In the genomic region with DNA sequence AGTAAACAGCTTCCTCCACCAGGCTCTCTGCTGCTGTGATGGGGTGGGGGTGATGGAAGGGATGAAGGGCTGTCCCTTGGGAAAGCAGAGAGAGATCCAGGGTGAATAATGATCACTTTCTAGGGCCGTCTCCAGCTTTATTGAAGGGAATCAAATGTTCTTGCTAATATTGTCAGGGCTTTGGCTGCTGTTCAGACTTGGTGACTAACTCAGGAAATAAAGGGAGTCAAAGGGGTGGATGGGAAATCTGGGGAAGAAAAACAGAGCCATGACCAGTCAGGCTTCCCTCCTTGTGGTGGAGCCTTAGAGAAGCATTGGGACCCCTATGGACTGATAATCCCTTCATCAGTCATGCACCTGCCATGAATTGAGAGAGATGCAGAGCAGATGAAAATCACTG, we compare ENCODE assay signal across 19 cellular contexts.
DNase-seq lines count a peak whose midpoint lies in the region; ATAC-seq lines count a peak whose summit lies in the region.
"Had no signal": no experiment of that assay in that cellular context is flagged by ENCODE, and none has a peak within 500 bp of the region (broad histone marks: within the 10 kb centered on the region; RNA-seq: fewer than 3 reads in every experiment).

No MANE protein-coding gene starts in this region.

- no peak for ATAC-seq in central memory CD8-positive, alpha-beta T cell (replicated peaks; ENCODE audit: extremely low read depth, poor library complexity, severe bottlenecking)
- ATAC-seq in GM19397 (IDR thresholded peaks at IDR 0.05; ENCODE audit: unreplicated experiment), result no peak
- ATAC-seq: Panc1; psoas muscle; stimulated activated memory B cell treated with anti-CD40 and anti-IgM and Interleukin-4, amounts not matched to agents 10 μg/mL and 1 μg/mL and 100 μg/mL, for 72 hours had no signal

- DNase-seq in Ammon's horn (ENCODE audit: low spot score) (peak; percentile 68), M059J (ENCODE audit: low read depth) (peak; percentile 61), medulla oblongata (ENCODE audit: extremely low spot score) (peak; percentile 56), HK-2 (ENCODE audit: unreplicated experiment) (no peak), DMS 273 (lab: John Stamatoyannopoulos, UW; ENCODE audit: unreplicated experiment) (no peak), germinal center (ENCODE audit: low spot score) (no peak)
- DNase-seq in central memory CD8-positive, alpha-beta T cell (ENCODE audit: low spot score in 2 of 2), result no peak
- DNase-seq: activated CD4-positive, alpha-beta memory T cell treated with anti-CD3 and anti-CD28 coated beads for 36 hours; activated effector memory CD4-positive, alpha-beta T cell treated with Interleukin-2 at 50 U/mL for 16 hours; central memory CD4-positive, alpha-beta T cell; MM.1S; NCI-H2171 treated with DMSO at 0.1 percent for 48 hours; psoas muscle; stimulated activated CD4-positive, alpha-beta T cell treated with anti-CD3 and anti-CD28 coated beads, Interleukin-4, amount 100 ng/mL, for 24 hours; T-helper 2 cell; uterus had no signal

- H3K9me3 Mint-ChIP-seq in central memory CD8-positive, alpha-beta T cell, result no peaks in the 10 kb centered on the region
- H3K9me3 Mint-ChIP-seq: activated CD4-positive, alpha-beta memory T cell treated with anti-CD3 and anti-CD28 coated beads for 36 hours had no signal

- no peak overlapping the region for H3K4me3 Mint-ChIP-seq in central memory CD8-positive, alpha-beta T cell
- H3K4me3 Mint-ChIP-seq: activated CD4-positive, alpha-beta memory T cell treated with anti-CD3 and anti-CD28 coated beads for 36 hours; stimulated activated memory B cell treated with anti-CD40 and anti-IgM and Interleukin-4, amounts not matched to agents 10 μg/mL and 1 μg/mL and 100 μg/mL, for 72 hours had no signal

- no peaks in the 10 kb centered on the region for H3K4me1 Mint-ChIP-seq in central memory CD8-positive, alpha-beta T cell
- H3K4me1 Mint-ChIP-seq: stimulated activated memory B cell treated with anti-CD40 and anti-IgM and Interleukin-4, amounts not matched to agents 10 μg/mL and 1 μg/mL and 100 μg/mL, for 72 hours had no signal

- H3K36me3 Mint-ChIP-seq in central memory CD8-positive, alpha-beta T cell (ENCODE audit: insufficient read depth), result no peaks in the 10 kb centered on the region
- H3K36me3 Mint-ChIP-seq: activated CD4-positive, alpha-beta memory T cell treated with anti-CD3 and anti-CD28 coated beads for 36 hours; stimulated activated memory B cell treated with anti-CD40 and anti-IgM and Interleukin-4, amounts not matched to agents 10 μg/mL and 1 μg/mL and 100 μg/mL, for 72 hours had no signal

- peak overlapping the region; percentile 6 for H3K27ac Mint-ChIP-seq in central memory CD8-positive, alpha-beta T cell (ENCODE audit: low read depth)
- H3K27ac Mint-ChIP-seq: activated CD4-positive, alpha-beta memory T cell treated with anti-CD3 and anti-CD28 coated beads for 36 hours; stimulated activated memory B cell treated with anti-CD40 and anti-IgM and Interleukin-4, amounts not matched to agents 10 μg/mL and 1 μg/mL and 100 μg/mL, for 72 hours had no signal

- peaks cover 32% of the 10 kb centered on the region for H3K27me3 Mint-ChIP-seq in central memory CD8-positive, alpha-beta T cell

Comparison
In these comparisons a context has a peak if more than half of its experiments do, and no peak if none do; other contexts are left out.
1. DNase-seq: peak in Ammon's horn (single experiment), M059J (single experiment) and medulla oblongata (single experiment); none in central memory CD8-positive, alpha-beta T cell (0 of 2), HK-2 (single experiment), DMS 273 (single experiment) and germinal center (single experiment).